ENCODE assay signal across 8 cellular contexts in the genomic region with DNA sequence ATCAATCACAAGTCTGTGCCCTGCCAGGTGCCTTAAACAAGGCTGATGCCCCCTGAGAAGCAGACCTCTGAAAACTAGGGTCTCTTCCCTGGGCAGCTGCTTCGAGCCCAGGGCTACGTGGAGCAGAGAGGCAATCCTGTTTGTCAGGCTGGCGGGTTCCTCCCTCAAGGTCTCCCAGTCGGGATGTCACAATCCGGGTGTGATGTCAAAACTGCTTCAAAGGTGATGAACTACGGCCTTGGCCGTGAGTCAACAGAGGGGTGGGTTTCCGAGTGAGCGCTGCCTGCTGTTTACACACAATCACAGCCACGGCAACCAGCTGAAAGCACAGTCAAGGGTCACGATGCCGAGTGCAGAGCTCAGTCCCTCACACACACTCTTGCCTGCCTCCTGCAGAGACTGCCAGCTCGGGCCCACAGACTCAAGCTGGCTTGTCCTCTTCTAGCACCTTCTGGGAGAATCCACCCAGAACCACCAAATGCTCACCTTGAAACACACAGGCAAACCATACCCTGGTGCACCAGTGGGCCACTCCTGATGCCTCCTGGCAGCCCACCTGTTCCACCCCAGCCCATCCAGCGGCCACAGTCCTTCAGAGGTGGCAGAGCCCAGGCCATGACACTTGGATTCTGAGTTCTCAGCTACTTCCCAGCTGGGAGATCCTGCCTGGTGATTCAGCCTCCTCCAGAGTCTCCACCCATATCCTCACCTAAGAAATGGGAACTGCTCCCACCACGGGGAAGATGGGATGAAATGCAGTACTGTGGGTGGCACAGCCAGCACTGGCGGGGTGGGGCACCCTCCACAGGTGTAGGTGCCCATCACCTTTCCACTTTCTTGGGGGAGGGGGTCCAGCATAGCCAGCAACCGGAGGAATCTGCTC. TPM values are rescaled to one million over a fixed set of nuclear protein-coding genes. Genes with fewer than 3 reads are reported as not detected.
DNase-seq lines count a peak whose midpoint lies in the region; ATAC-seq and TF ChIP-seq lines count a peak whose summit lies in the region.

No MANE protein-coding gene starts in this region.

- H3K4me3 ChIP-seq in thoracic aorta = no peak overlapping the region

- no peaks in the 10 kb centered on the region for H3K36me3 ChIP-seq in thoracic aorta

- H3K4me1 ChIP-seq in thoracic aorta (ENCODE audit: control insufficient read depth in 1 of 2, low read depth in 2 of 2) = peaks cover 38 to 82% of the 10 kb centered on the region in 2 donors

- DNase-seq in NCI-H748 (lab: John Stamatoyannopoulos, UW; ENCODE audit: unreplicated experiment) (peak; percentile 10), NCI-H748 treated with DMSO at 0.1 percent for 48 hours (lab: John Stamatoyannopoulos, UW) (no peak), iris pigment epithelial cell (ENCODE audit: low read depth) (peak; percentile 83), thoracic aorta (ENCODE audit: low spot score) (no peak), cerebellar nuclear complex (lab: John Stamatoyannopoulos, UW) (no peak)

- no peaks in the 10 kb centered on the region for H3K27me3 ChIP-seq in thoracic aorta (replicated peaks; ENCODE audit: insufficient read depth)

- ATAC-seq in thoracic aorta (ENCODE audit: insufficient number of reproducible peaks, low FRiP score, low read depth) (no peak), GM18867 (IDR thresholded peaks at IDR 0.05; ENCODE audit: unreplicated experiment) (no peak), HG03457 (IDR thresholded peaks at IDR 0.05; ENCODE audit: unreplicated experiment) (no peak)

- no peaks in the 10 kb centered on the region for H3K9me3 ChIP-seq in thoracic aorta

- H3K27ac ChIP-seq in angular gyrus (ENCODE audit: low read depth, low read length) (peak overlapping the region; percentile 40), thoracic aorta (peak overlapping the region; percentile 48 to 83)

- no peak for TF ChIP-seq CTCF in thoracic aorta (IDR thresholded peaks at IDR 0.05)

RNA-seq across cellular contexts. Expression of a gene that starts 6.8 kb away (rescaled TPM):
- 10 to 100 TPM; 28.3 to 35.0 TPM for total RNA-seq in thoracic aorta

RNA-seq across cellular contexts. Expression of a gene that starts 28.3 kb away (rescaled TPM):
- total RNA-seq in thoracic aorta = 100 to 1,000 TPM; 237 to 446 TPM

RNA-seq across cellular contexts. Expression of a gene that starts 42.6 kb away (rescaled TPM):
- total RNA-seq in thoracic aorta = 100 to 1,000 TPM in 1 of 2 donors, 10 to 100 TPM in 1; 99.6 to 174 TPM

RNA-seq across cellular contexts. Expression of a gene that starts 56.6 kb away (rescaled TPM):
- 100 to 1,000 TPM; 306 to 438 TPM for total RNA-seq in thoracic aorta

Comparison
In these comparisons a context has a peak if more than half of its experiments do, and no peak if none do; other contexts are left out.
1. DNase-seq: peak in NCI-H748 (single experiment) and iris pigment epithelial cell (single experiment); none in NCI-H748 treated with DMSO at 0.1 percent for 48 hours (single experiment), thoracic aorta (single experiment) and cerebellar nuclear complex (0 of 2).